Comparison of ENCODE assay signal across 12 cellular contexts in the genomic region with DNA sequence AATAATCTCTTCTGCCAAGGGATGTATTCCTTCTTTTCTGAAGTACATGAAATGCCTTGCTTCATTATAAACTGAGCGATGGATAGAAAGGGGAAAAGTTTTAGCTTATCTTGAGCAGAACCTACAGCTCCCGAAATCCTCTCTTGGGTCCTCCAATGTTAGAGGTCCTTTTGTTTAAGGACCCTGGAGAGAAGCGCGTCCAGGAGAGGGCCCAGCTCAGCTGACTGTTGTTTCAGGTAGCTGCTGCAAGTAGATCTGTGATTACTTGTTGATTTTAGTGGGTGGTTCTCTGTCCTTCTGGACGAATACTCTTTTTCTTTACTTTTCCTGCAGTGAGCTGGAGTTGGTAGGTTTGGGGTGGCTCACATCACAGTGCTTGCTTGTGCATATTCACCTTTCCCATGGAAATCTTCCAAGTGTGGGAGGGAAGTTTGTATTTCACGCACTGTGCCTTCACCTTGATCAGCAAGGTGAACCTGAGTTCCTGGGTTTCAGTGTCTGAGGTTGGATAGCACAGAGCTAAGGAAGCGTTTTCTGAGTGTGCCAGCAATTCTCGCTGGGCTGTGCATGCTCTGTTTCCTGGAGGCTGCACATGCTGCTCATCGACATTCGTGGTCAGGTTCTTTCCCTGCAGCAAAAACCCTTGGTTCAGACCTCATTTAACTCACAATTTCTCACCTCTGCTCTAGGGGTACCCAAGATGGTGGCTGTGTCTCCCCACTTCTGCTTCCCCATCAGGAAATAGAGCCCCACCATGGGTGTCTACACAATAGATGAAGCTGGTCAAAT.
DNase-seq lines count a peak whose midpoint lies in the region; ATAC-seq, FAIRE-seq and TF ChIP-seq lines count a peak whose summit lies in the region.
"Had no signal": no experiment of that assay in that cellular context is flagged by ENCODE, and none has a peak within 500 bp of the region (broad histone marks: within the 10 kb centered on the region; RNA-seq: fewer than 3 reads in every experiment).

No MANE protein-coding gene starts in this region.

- peaks cover 45% of the 10 kb centered on the region for H3K4me1 Mint-ChIP-seq in endothelial cell (ENCODE audit: unreplicated experiment)

- WGBS in thyroid gland, 2 donors: 43 to 44% methylated on average over 10 of the region's 10 CpGs

- ATAC-seq in HG03354 (IDR thresholded peaks at IDR 0.05; ENCODE audit: poor library complexity, severe bottlenecking, unreplicated experiment) (peak; percentile 48), sciatic nerve (no peak)

- FAIRE-seq in D721Med (lab: Jason Lieb, UNC): no peak

- peaks cover 30% of the 10 kb centered on the region for H3K36me3 Mint-ChIP-seq in endothelial cell (ENCODE audit: low read depth, unreplicated experiment)

- peaks cover 11% of the 10 kb centered on the region for H3K27me3 Mint-ChIP-seq in endothelial cell (ENCODE audit: unreplicated experiment)

- peaks cover 16 to 21% of the 10 kb centered on the region in 2 donors for H3K4me1 ChIP-seq in thyroid gland

- DNase-seq in stimulated activated CD4-positive, alpha-beta T cell treated with anti-CD3 and anti-CD28 coated beads, Interleukin-1b, Interleukin-23, amount 100 ng/mL, for 48 hours: peak; percentile 42
- no peak for DNase-seq in stimulated activated CD4-positive, alpha-beta T cell treated with anti-CD3 and anti-CD28 coated beads, Interleukin-12 subunit alpha, Interleukin-12 subunit beta, amount 100 ng/mL, for 4 hours
- DNase-seq in endothelial cell (ENCODE audit: low spot score): no peak
- peak; percentile 54 to 59 for DNase-seq in thyroid gland
- no peak for DNase-seq in DMS153 (lab: John Stamatoyannopoulos, UW)
- DNase-seq in D721Med (ENCODE audit: insufficient read length, low spot score): no peak
- DNase-seq in sciatic nerve (ENCODE audit: low spot score): no peak
- DNase-seq: activated effector memory CD4-positive, alpha-beta T cell treated with anti-CD3 and anti-CD28 coated beads, Interleukin-2, amount 50 U/mL, for 16 hours; effector memory CD4-positive, alpha-beta T cell; NCI-H1417; retina had no signal

- H3K4me3 ChIP-seq in thyroid gland (replicated peaks in 1 of 3): no peak overlapping the region

- TF ChIP-seq POLR2A in thyroid gland (IDR thresholded peaks at IDR 0.05): no peak

- no peaks in the 10 kb centered on the region for H3K27me3 ChIP-seq in thyroid gland

- H3K36me3 ChIP-seq in thyroid gland: no peaks in the 10 kb centered on the region

- peak overlapping the region; percentile 25 for H3K27ac Mint-ChIP-seq in endothelial cell (ENCODE audit: unreplicated experiment)

- peak overlapping the region in 1 of 3 donors; percentile 15 for H3K27ac ChIP-seq in thyroid gland

- intact Hi-C loops in thyroid gland (cut with DNase I): no loop called here
- intact Hi-C loops in sciatic nerve (cut with DNase I): no loop called here

- H3K4me3 Mint-ChIP-seq in endothelial cell (ENCODE audit: unreplicated experiment): no peak overlapping the region

- H3K9me3 ChIP-seq in thyroid gland: peaks cover 6% of the 10 kb centered on the region

- H3K9me3 Mint-ChIP-seq in endothelial cell (ENCODE audit: unreplicated experiment): no peaks in the 10 kb centered on the region

- TF ChIP-seq CTCF in endothelial cell (IDR thresholded peaks at IDR 0.05; ENCODE audit: unreplicated experiment): no peak
- no peak for TF ChIP-seq CTCF in thyroid gland (IDR thresholded peaks at IDR 0.05)
- no peak for TF ChIP-seq CTCF in D721Med (IDR thresholded peaks at IDR 0.05; ENCODE audit: insufficient read depth, missing control alignments)

Comparison
In these comparisons a context has a peak if more than half of its experiments do, and no peak if none do; other contexts are left out.
1. DNase-seq: peak in stimulated activated CD4-positive, alpha-beta T cell treated with anti-CD3 and anti-CD28 coated beads, Interleukin-1b, Interleukin-23, amount 100 ng/mL, for 48 hours (single experiment) and thyroid gland (2 of 2); none in stimulated activated CD4-positive, alpha-beta T cell treated with anti-CD3 and anti-CD28 coated beads, Interleukin-12 subunit alpha, Interleukin-12 subunit beta, amount 100 ng/mL, for 4 hours (single experiment), endothelial cell (single experiment), DMS153 (single experiment), D721Med (single experiment) and sciatic nerve (single experiment).